In genomic region chr1:205301842-205302588, GRCh38 we compare ENCODE assay signal across 9 cellular contexts. TPM values are rescaled to one million over a fixed set of nuclear protein-coding genes. Genes with fewer than 3 reads are reported as not detected.
DNase-seq lines count a peak whose midpoint lies in the region; ATAC-seq and TF ChIP-seq lines count a peak whose summit lies in the region.
"Had no signal": no experiment of that assay in that cellular context is flagged by ENCODE, and none has a peak within 500 bp of the region (broad histone marks: within the 10 kb centered on the region; RNA-seq: fewer than 3 reads in every experiment).

No MANE protein-coding gene starts in this region.

- H3K4me1 Mint-ChIP-seq in activated naive CD4-positive, alpha-beta T cell treated with anti-CD3 and anti-CD28 coated beads, Interleukin-2, amount 50 U/mL, for 24 hours = peaks cover 60% of the 10 kb centered on the region
- peaks cover 33% of the 10 kb centered on the region for H3K4me1 Mint-ChIP-seq in type B pancreatic cell (ENCODE audit: unreplicated experiment)

- H3K4me3 Mint-ChIP-seq in activated naive CD4-positive, alpha-beta T cell treated with anti-CD3 and anti-CD28 coated beads, Interleukin-2, amount 50 U/mL, for 24 hours = no peak overlapping the region
- peak overlapping the region; percentile 72 for H3K4me3 Mint-ChIP-seq in type B pancreatic cell

- ATAC-seq in GM18520 (IDR thresholded peaks at IDR 0.05; ENCODE audit: unreplicated experiment) = no peak

- H3K27ac Mint-ChIP-seq in activated naive CD4-positive, alpha-beta T cell treated with anti-CD3 and anti-CD28 coated beads, Interleukin-2, amount 50 U/mL, for 24 hours = peak overlapping the region; percentile 94
- H3K27ac Mint-ChIP-seq in type B pancreatic cell = peak overlapping the region; percentile 90

- in situ Hi-C loops in astrocyte of the spinal cord (cut with HindIII; ENCODE audit: low sequenced_read_pairs) = no loop called here

- peaks cover 9% of the 10 kb centered on the region for H3K36me3 Mint-ChIP-seq in activated naive CD4-positive, alpha-beta T cell treated with anti-CD3 and anti-CD28 coated beads, Interleukin-2, amount 50 U/mL, for 24 hours
- peaks cover 20% of the 10 kb centered on the region for H3K36me3 Mint-ChIP-seq in type B pancreatic cell

- TF ChIP-seq CTCF in astrocyte of the spinal cord (IDR thresholded peaks at IDR 0.05; ENCODE audit: low read depth, low read length) = no peak
- no peak for TF ChIP-seq CTCF in type B pancreatic cell (conservative IDR thresholded peaks at IDR 0.05)

- no peaks in the 10 kb centered on the region for H3K27me3 Mint-ChIP-seq in activated naive CD4-positive, alpha-beta T cell treated with anti-CD3 and anti-CD28 coated beads, Interleukin-2, amount 50 U/mL, for 24 hours
- H3K27me3 Mint-ChIP-seq in type B pancreatic cell = no peaks in the 10 kb centered on the region

- DNase-seq in activated naive CD4-positive, alpha-beta T cell treated with anti-CD3 and anti-CD28 coated beads, Interleukin-2, amount 50 U/mL, for 16 hours = no peak
- DNase-seq in astrocyte of the spinal cord (ENCODE audit: low read depth, low spot score) (peak; percentile 68), kidney tubule cell (ENCODE audit: low spot score) (peak; percentile 61), type B pancreatic cell (ENCODE audit: extremely low spot score, unreplicated experiment) (no peak), epidermal melanocyte (ENCODE audit: insufficient read length, low spot score) (no peak), NCI-H748 (lab: John Stamatoyannopoulos, UW; ENCODE audit: unreplicated experiment) (no peak)

- H3K9me3 Mint-ChIP-seq in activated naive CD4-positive, alpha-beta T cell treated with anti-CD3 and anti-CD28 coated beads, Interleukin-2, amount 50 U/mL, for 24 hours = no peaks in the 10 kb centered on the region
- no peaks in the 10 kb centered on the region for H3K9me3 Mint-ChIP-seq in type B pancreatic cell

- no peak overlapping the region for H3K4me3 ChIP-seq in astrocyte of the spinal cord (ENCODE audit: low read depth, low read length)
- H3K4me3 ChIP-seq: MG63 had no signal

RNA-seq across cellular contexts. Expression of gene NUAK2, which starts 19.5 kb away (rescaled TPM):
- 13.5 and 17.7 TPM in 2 replicates for total RNA-seq in type B pancreatic cell (ENCODE audit: low replicate concordance)

RNA-seq across cellular contexts. Expression of gene KLHDC8A, which starts 54.7 kb away (rescaled TPM):
- 0.50 and 3.9 TPM in 2 replicates for total RNA-seq in type B pancreatic cell (ENCODE audit: low replicate concordance)

Comparison
In these comparisons a context has a peak if more than half of its experiments do, and no peak if none do; other contexts are left out.
1. DNase-seq: peak in astrocyte of the spinal cord (single experiment) and kidney tubule cell (single experiment); none in activated naive CD4-positive, alpha-beta T cell treated with anti-CD3 and anti-CD28 coated beads, Interleukin-2, amount 50 U/mL, for 16 hours (single experiment), type B pancreatic cell (single experiment), epidermal melanocyte (single experiment) and NCI-H748 (single experiment).